In the genomic region with DNA sequence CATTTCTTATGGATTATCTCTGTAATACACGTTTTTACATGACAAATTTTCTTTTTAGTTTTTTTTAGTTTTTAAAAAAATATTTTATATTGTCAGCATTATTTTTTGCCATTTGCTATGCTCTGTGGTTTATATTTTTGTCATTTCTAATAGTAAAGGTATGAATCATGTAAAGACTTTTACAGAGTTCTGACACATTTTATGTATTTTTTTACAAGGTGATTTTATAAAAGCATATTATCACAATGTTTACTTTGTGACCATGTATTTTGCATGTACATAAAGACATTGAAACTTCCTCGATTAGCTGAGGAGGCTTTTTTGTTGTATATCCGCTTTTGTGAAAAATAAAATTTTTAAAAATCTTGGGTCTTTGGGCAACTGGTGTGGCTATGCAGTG, we compare ENCODE assay signal across 35 cellular contexts.
"Had no signal": no experiment of that assay in that cellular context is flagged by ENCODE, and none has a peak within 500 bp of the region (broad histone marks: within the 10 kb centered on the region; RNA-seq: fewer than 3 reads in every experiment).

No MANE protein-coding gene starts in this region.

- H3K9me3 ChIP-seq: MG63 had no signal

- DNase-seq: Karpas-422, Kasumi-1, MG63, MM.1S, MV-4-11, NCI-H1048, NCI-H1092, NCI-H1092 treated with DMSO at 0.1 percent for 48 hours, NCI-H1105, NCI-H1105 treated with DMSO at 0.1 percent for 48 hours, NCI-H1417, NCI-H1417 treated with DMSO at 0.1 percent for 48 hours, NCI-H1436, NCI-H1436 treated with DMSO at 0.1 percent for 48 hours, NCI-H146, NCI-H1694, NCI-H1694 treated with DMSO at 0.1 percent for 48 hours, NCI-H187, NCI-H187 treated with DMSO at 0.1 percent for 48 hours, NCI-H1930, NCI-H2029, NCI-H2029 treated with DMSO at 0.1 percent for 48 hours, NCI-H2081, NCI-H2081 treated with DMSO at 0.1 percent for 48 hours, NCI-H2107, NCI-H2171, NCI-H2171 treated with DMSO at 0.1 percent for 48 hours, NCI-H2227 treated with DMSO at 0.1 percent for 48 hours, NCI-H226, NCI-H345, NCI-H446, NCI-H446 treated with DMSO at 0.1 percent for 48 hours, NCI-H510A, NCI-H510A treated with DMSO at 0.1 percent for 48 hours, NCI-H524 had no signal

- H3K4me3 ChIP-seq: MG63 had no signal

- H3K36me3 ChIP-seq: MG63 had no signal

- H3K27me3 ChIP-seq: MG63 had no signal
